ENCODE assay signal across 18 cellular contexts in the genomic region with DNA sequence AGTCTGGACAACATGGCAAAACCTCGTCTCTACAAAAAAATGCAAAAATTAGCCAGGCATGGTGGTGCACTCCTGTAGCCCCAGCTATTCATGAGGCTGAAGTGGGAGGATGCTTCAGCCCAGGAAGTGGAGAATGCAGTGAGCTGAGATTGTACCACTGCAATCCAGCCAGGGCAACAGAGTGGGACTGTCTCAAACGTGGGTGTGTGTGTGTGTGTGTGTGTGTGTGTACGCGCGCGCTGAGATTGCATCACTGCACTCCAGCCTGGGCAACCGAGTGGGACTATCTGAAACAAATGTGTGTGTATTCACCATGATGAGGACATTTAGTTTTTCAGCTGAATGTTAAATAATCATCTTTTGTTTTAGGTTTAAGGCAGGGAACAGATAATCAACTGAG.
"Had no signal": no experiment of that assay in that cellular context is flagged by ENCODE, and none has a peak within 500 bp of the region (broad histone marks: within the 10 kb centered on the region; RNA-seq: fewer than 3 reads in every experiment).

No MANE protein-coding gene starts in this region.

- H3K27ac ChIP-seq: foreskin keratinocyte, hepatocyte, parathyroid adenoma, sigmoid colon, stomach had no signal

- H3K4me1 ChIP-seq: foreskin keratinocyte, parathyroid adenoma, sigmoid colon, stomach had no signal

- H3K27me3 ChIP-seq: foreskin keratinocyte, hepatocyte, sigmoid colon, stomach had no signal

- H3K4me2 ChIP-seq: hepatocyte had no signal

- H2AFZ ChIP-seq: hepatocyte, parathyroid adenoma had no signal

- H3K9me3 ChIP-seq: sigmoid colon, stomach had no signal

- H3K4me3 ChIP-seq: hepatocyte, lung, sigmoid colon, stomach had no signal

- H3K79me2 ChIP-seq: hepatocyte, parathyroid adenoma had no signal

- DNase-seq: activated CD4-positive, alpha-beta memory T cell treated with anti-CD3 and anti-CD28 coated beads for 36 hours; activated CD4-positive, alpha-beta T cell treated with anti-CD3 and anti-CD28 coated beads for 36 hours; activated naive CD4-positive, alpha-beta T cell; activated naive CD8-positive, alpha-beta T cell treated with anti-CD3 and anti-CD28 coated beads for 36 hours; activated T-cell treated with anti-CD3 and anti-CD28 coated beads for 4 hours; effector memory CD8-positive, alpha-beta T cell; foreskin keratinocyte; left colon; sigmoid colon; stimulated activated CD4-positive, alpha-beta T cell treated with anti-CD3 and anti-CD28 coated beads, Interleukin-4, amount 100 ng/mL, for 24 hours; stomach had no signal

- H3K9ac ChIP-seq: parathyroid adenoma had no signal

- ATAC-seq: activated CD4-positive, alpha-beta T cell treated with anti-CD3 and anti-CD28 coated beads for 36 hours; activated T-helper 17 cell treated with anti-CD3 and anti-CD28 coated beads, Interleukin-2, amount 50 U/mL, for 72 hours; effector memory CD8-positive, alpha-beta T cell; foreskin keratinocyte; left colon; natural killer cell treated with Interleukin-12 subunit alpha and Interleukin-12 subunit beta and Interleukin-15 and Interleukin-18, amount 100 ng/mL, for 72 hours; stimulated activated effector memory CD8-positive, alpha-beta T cell treated with anti-CD3 and anti-CD28 coated beads, Interleukin-12 subunit alpha, Interleukin-12 subunit beta, amount 100 ng/mL, for 72 hours; WTC11 had no signal
